ENCODE assay signal across 8 cellular contexts in the genomic region with DNA sequence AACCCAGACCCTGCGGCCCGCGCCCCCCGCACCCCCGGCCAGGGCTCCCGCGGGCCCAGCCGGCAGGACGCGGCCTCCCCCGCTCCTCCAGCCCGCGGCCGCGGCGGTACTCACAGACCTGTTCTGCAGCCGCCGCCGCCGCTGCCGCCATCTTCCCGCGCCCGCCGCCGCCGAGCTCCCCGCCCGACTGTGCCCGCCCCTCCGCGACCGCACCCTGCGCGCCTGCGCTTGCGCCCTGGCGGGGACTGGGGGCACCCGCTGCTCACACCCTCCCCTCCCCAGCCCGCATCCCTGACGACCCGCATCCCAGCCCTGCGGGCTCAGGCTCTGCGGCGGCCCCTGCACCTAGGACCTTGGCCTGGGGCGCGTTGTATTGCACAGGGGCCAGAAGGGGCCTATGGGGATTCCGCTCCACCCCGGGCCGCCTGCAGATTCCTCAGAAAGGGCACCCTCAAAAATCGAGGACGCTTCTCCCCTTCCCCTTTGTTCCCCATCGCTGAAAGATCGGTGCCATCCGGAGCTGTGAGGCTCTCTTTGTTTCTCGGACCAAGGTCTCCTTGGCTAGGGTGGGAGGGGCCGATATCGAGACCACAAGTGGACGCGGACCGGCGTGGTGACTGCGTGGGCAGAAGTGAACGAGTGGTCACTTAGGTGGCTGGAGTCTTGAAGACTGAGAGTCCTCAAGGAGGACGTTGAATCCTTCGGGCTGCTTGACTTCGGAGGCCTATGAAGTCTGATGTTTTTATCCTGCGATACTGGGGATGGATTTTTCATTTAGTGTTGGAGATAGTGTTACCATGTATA. TPM values are rescaled to one million over a fixed set of nuclear protein-coding genes. Genes with fewer than 3 reads are reported as not detected.
DNase-seq lines count a peak whose midpoint lies in the region; ATAC-seq and TF ChIP-seq lines count a peak whose summit lies in the region.

A gene with protein sequence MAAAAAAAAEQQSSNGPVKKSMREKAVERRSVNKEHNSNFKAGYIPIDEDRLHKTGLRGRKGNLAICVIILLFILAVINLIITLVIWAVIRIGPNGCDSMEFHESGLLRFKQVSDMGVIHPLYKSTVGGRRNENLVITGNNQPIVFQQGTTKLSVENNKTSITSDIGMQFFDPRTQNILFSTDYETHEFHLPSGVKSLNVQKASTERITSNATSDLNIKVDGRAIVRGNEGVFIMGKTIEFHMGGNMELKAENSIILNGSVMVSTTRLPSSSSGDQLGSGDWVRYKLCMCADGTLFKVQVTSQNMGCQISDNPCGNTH (minus strand): TSS at position 191 of the 804 bp plus-strand sequence. CDS start 40 bp downstream, at position 151.

- peak within 1 kb of the TSS; percentile 65 for H3K4me3 ChIP-seq in lower leg skin (ENCODE audit: low read depth, poor library complexity, severe bottlenecking)

- peak; percentile 85 for ATAC-seq in HG02870 (IDR thresholded peaks at IDR 0.05; ENCODE audit: unreplicated experiment)

- intact Hi-C loops in lower leg skin (cut with DNase I; ENCODE audit: low total_unique reads), result no loop called here

- no peak for TF ChIP-seq CTCF in lower leg skin (IDR thresholded peaks at IDR 0.05)

- peak; percentile 77 for DNase-seq in DMS 273 (lab: John Stamatoyannopoulos, UW; ENCODE audit: unreplicated experiment)
- DNase-seq in DMS 273 treated with DMSO at 0.1 percent for 48 hours (lab: John Stamatoyannopoulos, UW), result no peak
- DNase-seq in NCI-H2171 (lab: John Stamatoyannopoulos, UW), result peak; percentile 12
- peak; percentile 50 to 51 for DNase-seq in activated CD4-positive, alpha-beta T cell treated with anti-CD3 and anti-CD28 coated beads, Interleukin-2, amount 50 U/mL, for 24 hours (ENCODE audit: low read depth in 1 of 2, low spot score in 1 of 2)
- peak; percentile 67 for DNase-seq in dermis blood vessel endothelial cell
- peak; percentile 29 to 91 for DNase-seq in lower leg skin (ENCODE audit: low spot score in 2 of 2)
- peak; percentile 70 for DNase-seq in stimulated activated CD4-positive, alpha-beta T cell treated with anti-CD3 and anti-CD28 coated beads, Interleukin-4, amount 100 ng/mL, for 24 hours

- 5 to 26% methylated on average over 16 to 49 of the region's 68 CpGs for WGBS in lower leg skin, 2 donors

- no peak for TF ChIP-seq POLR2A in lower leg skin (IDR thresholded peaks at IDR 0.05)

RNA-seq across cellular contexts. Expression of the gene that starts here (rescaled TPM):
- total RNA-seq in dermis blood vessel endothelial cell (12.9 and 23.7 TPM in 2 replicates), lower leg skin (1 to 10 TPM; 5.6 to 9.0 (median 6.8) TPM)
